ENCODE assay signal across 9 cellular contexts in genomic region chr16:71311553-71312158, GRCh38. TPM values are rescaled to one million over a fixed set of nuclear protein-coding genes. Genes with fewer than 3 reads are reported as not detected.
DNase-seq lines count a peak whose midpoint lies in the region; ATAC-seq, FAIRE-seq and TF ChIP-seq lines count a peak whose summit lies in the region.
"Had no signal": no experiment of that assay in that cellular context is flagged by ENCODE, and none has a peak within 500 bp of the region (broad histone marks: within the 10 kb centered on the region; RNA-seq: fewer than 3 reads in every experiment).

No MANE protein-coding gene starts in this region.

- ATAC-seq in mucosa of descending colon = no peak
- ATAC-seq in HG03095 (IDR thresholded peaks at IDR 0.05; ENCODE audit: unreplicated experiment) = no peak
- ATAC-seq in HG03135 (IDR thresholded peaks at IDR 0.05; ENCODE audit: unreplicated experiment) = no peak
- no peak for ATAC-seq in HG02763 (IDR thresholded peaks at IDR 0.05; ENCODE audit: unreplicated experiment)

- no peaks in the 10 kb centered on the region for H3K36me3 ChIP-seq in BJ (ENCODE audit: control insufficient read depth, insufficient read depth, low read length)
- no peaks in the 10 kb centered on the region for H3K36me3 ChIP-seq in bronchial epithelial cell (ENCODE audit: control insufficient read depth, insufficient read depth, low read length)
- no peaks in the 10 kb centered on the region for H3K36me3 ChIP-seq in mucosa of descending colon (ENCODE audit: low read depth)
- H3K36me3 ChIP-seq: SJSA1 had no signal

- FAIRE-seq in bronchial epithelial cell (lab: Jason Lieb, UNC) = no peak

- no peaks in the 10 kb centered on the region for H3K4me1 ChIP-seq in mucosa of descending colon (ENCODE audit: low read depth)
- H3K4me1 ChIP-seq: SJSA1 had no signal

- DNase-seq in BJ (ENCODE audit: low read depth) = no peak
- DNase-seq in GM12864 (ENCODE audit: low read depth) = no peak
- DNase-seq in NCI-H82 treated with DMSO at 0.1 percent for 48 hours (lab: John Stamatoyannopoulos, UW; ENCODE audit: unreplicated experiment) = peak; percentile 8
- no peak for DNase-seq in bronchial epithelial cell (ENCODE audit: low read depth)
- DNase-seq in mucosa of descending colon = peak in 1 of 3 donors; percentile 12

- POLR2A ChIA-PET in BJ (lab: Charles Lee) = no interaction called here

- intact Hi-C loops in mucosa of descending colon (cut with DNase I, micrococcal nuclease) = no loop called here

- no peak overlapping the region for H3K4me3 ChIP-seq in BJ (ENCODE audit: low read depth, low read length)
- no peak overlapping the region for H3K4me3 ChIP-seq in GM12864 (ENCODE audit: low read depth, low read length)
- H3K4me3 ChIP-seq in bronchial epithelial cell (ENCODE audit: low read depth, low read length) = no peak overlapping the region
- no peak overlapping the region for H3K4me3 ChIP-seq in mucosa of descending colon
- H3K4me3 ChIP-seq: SJSA1 had no signal

- no peaks in the 10 kb centered on the region for H3K27me3 ChIP-seq in BJ (ENCODE audit: control insufficient read depth, insufficient read depth, low read length)
- no peaks in the 10 kb centered on the region for H3K27me3 ChIP-seq in bronchial epithelial cell (ENCODE audit: control insufficient read depth, insufficient read depth, low read length)

- TF ChIP-seq CTCF in BJ (IDR thresholded peaks at IDR 0.05; ENCODE audit: insufficient read depth, low read depth, low read length) (peak; percentile 70), GM12864 (IDR thresholded peaks at IDR 0.05; ENCODE audit: low read depth, low read length, missing control alignments) (peak; percentile 84), bronchial epithelial cell (IDR thresholded peaks at IDR 0.05; ENCODE audit: insufficient read depth, low read length, severe bottlenecking) (peak; percentile 70), mucosa of descending colon (IDR thresholded peaks at IDR 0.05) (peak; percentile 49)

- CTCF ChIA-PET in BJ (lab: Yijun Ruan, JAX) = interaction anchor here (0.6 to 2.8 kb wide), 18 partner anchors 8 to 188 kb away, joined by 3 to 20 read pairs (median 5); no protein-coding TSS in a partner anchor

- H3K9me3 ChIP-seq in mucosa of descending colon = no peaks in the 10 kb centered on the region
- H3K9me3 ChIP-seq: SJSA1 had no signal

RNA-seq across cellular contexts. Expression of gene CMTR2, which starts 22.5 kb away (rescaled TPM):
- polyA plus RNA-seq in BJ (2011; rRNA removed) = 10.2 and 19.6 TPM in 2 replicates
- polyA minus RNA-seq in BJ (2011; rRNA and poly(A)+ RNA removed) = 8.7 and 9.5 TPM in 2 replicates
- total RNA-seq in bronchial epithelial cell = 37.4 and 42.9 TPM in 2 replicates
- 10 to 100 TPM; 17.8 to 20.2 (median 19.8) TPM for total RNA-seq in mucosa of descending colon

RNA-seq across cellular contexts. Expression of gene CALB2, which starts 46.9 kb away (rescaled TPM):
- polyA plus RNA-seq in BJ (2011; rRNA removed) = 0.16 and 0.18 TPM in 2 replicates
- not detected in 2 replicates for polyA minus RNA-seq in BJ (2011; rRNA and poly(A)+ RNA removed)
- total RNA-seq in bronchial epithelial cell (0.26 and 2.2 TPM in 2 replicates), mucosa of descending colon (1 to 10 TPM; 1.2 to 9.5 (median 4.2) TPM)
